Comparison of ENCODE assay signal across 9 cellular contexts in genomic region chr10:72736176-72736795, GRCh38. TPM values are rescaled to one million over a fixed set of nuclear protein-coding genes. Genes with fewer than 3 reads are reported as not detected.
DNase-seq lines count a peak whose midpoint lies in the region; ATAC-seq and TF ChIP-seq lines count a peak whose summit lies in the region.
"Had no signal": no experiment of that assay in that cellular context is flagged by ENCODE, and none has a peak within 500 bp of the region (broad histone marks: within the 10 kb centered on the region; RNA-seq: fewer than 3 reads in every experiment).

No MANE protein-coding gene starts in this region.

- H3K27ac Mint-ChIP-seq in nephron: peak overlapping the region; percentile 20 to 75 (median 42)

- POLR2A ChIA-PET in BJ (lab: Charles Lee): no interaction called here

- H3K27ac ChIP-seq in ectodermal cell (ENCODE audit: insufficient read depth, low read depth, low read length, poor library complexity, severe bottlenecking): peak overlapping the region; percentile 33

- H3K9me3 Mint-ChIP-seq in nephron: no peaks in the 10 kb centered on the region

- peaks cover 44% of the 10 kb centered on the region for H3K4me1 Mint-ChIP-seq in nephron

- H3K27me3 Mint-ChIP-seq in nephron (ENCODE audit: low read depth): no peaks in the 10 kb centered on the region

- H3K4me3 ChIP-seq in BJ (ENCODE audit: low read depth, low read length) (no peak overlapping the region), LNCaP clone FGC (ENCODE audit: low read depth, low read length) (peak overlapping the region; percentile 17), ectodermal cell (ENCODE audit: insufficient read depth, low read depth, low read length) (no peak overlapping the region)

- no peaks in the 10 kb centered on the region for H3K9me3 ChIP-seq in ectodermal cell (ENCODE audit: control insufficient read depth, low read length)

- in situ Hi-C loops in GM13977 (cut with MboI; ENCODE audit: low pct_unique_long_range_greater_than_20kb, low sequenced_read_pairs, unreplicated experiment): no loop called here

- WGBS in ectodermal cell, 2 experiments: 92% methylated on average over 1 of the region's 1 CpG; no CpG with 5 or more reads in 1 of the 2 experiments

- H3K4me1 ChIP-seq in ectodermal cell (ENCODE audit: control insufficient read depth, insufficient read depth, low read length): no peaks in the 10 kb centered on the region

- ATAC-seq in HG02610 (IDR thresholded peaks at IDR 0.05; ENCODE audit: unreplicated experiment): no peak

- H3K36me3 ChIP-seq in BJ (ENCODE audit: control insufficient read depth, insufficient read depth, low read length) (no peaks in the 10 kb centered on the region), ectodermal cell (ENCODE audit: control insufficient read depth, insufficient read depth, low read length) (no peaks in the 10 kb centered on the region)

- H3K4me3 Mint-ChIP-seq in nephron: no peak overlapping the region

- CTCF ChIA-PET in BJ (lab: Yijun Ruan, JAX): interaction anchor here (1.0 kb wide), 1 partner anchor 24 kb away, joined by 3 read pairs; no protein-coding TSS in a partner anchor

- peak; percentile 32 for DNase-seq in BJ (ENCODE audit: low read depth)
- peak; percentile 66 for DNase-seq in LNCaP clone FGC (ENCODE audit: low read depth)
- no peak for DNase-seq in SW 1271 (lab: John Stamatoyannopoulos, UW)
- no peak for DNase-seq in GM13977 (ENCODE audit: low spot score)
- DNase-seq in activated CD4-positive, alpha-beta T cell treated with anti-CD3 and anti-CD28 coated beads for 4 hours: no peak
- DNase-seq: NCI-H187 had no signal

- H3K27me3 ChIP-seq in BJ (ENCODE audit: control insufficient read depth, insufficient read depth, low read length) (no peaks in the 10 kb centered on the region), ectodermal cell (ENCODE audit: control insufficient read depth, insufficient read depth, low read length, poor library complexity, severe bottlenecking) (no peaks in the 10 kb centered on the region)

- no peaks in the 10 kb centered on the region for H3K36me3 Mint-ChIP-seq in nephron (ENCODE audit: low read depth)

- TF ChIP-seq CTCF in BJ (IDR thresholded peaks at IDR 0.05; ENCODE audit: insufficient read depth, low read depth, low read length) (no peak), LNCaP clone FGC (IDR thresholded peaks at IDR 0.05; ENCODE audit: control insufficient read depth, extremely low read depth, insufficient read depth) (no peak), nephron (IDR thresholded peaks at IDR 0.05; ENCODE audit: unreplicated experiment in 3 of 3) (no peak), GM13977 (IDR thresholded peaks at IDR 0.05; ENCODE audit: extremely low read depth, insufficient read depth, missing control alignments) (no peak)

RNA-seq across cellular contexts. Expression of gene MCU, which starts 44.3 kb away (rescaled TPM):
- 78.7 and 95.7 TPM in 2 replicates for polyA plus RNA-seq in BJ (2011; rRNA removed)
- polyA minus RNA-seq in BJ (2011; rRNA and poly(A)+ RNA removed): 39.4 and 61.0 TPM in 2 replicates
- 45.1 TPM for polyA plus RNA-seq in ectodermal cell (2013, experiment 1 of 4)
- polyA plus RNA-seq in ectodermal cell (2013, experiment 2 of 4): 40.3 TPM
- polyA plus RNA-seq in ectodermal cell (2013, experiment 3 of 4): 36.1 TPM
- 39.8 TPM for polyA plus RNA-seq in ectodermal cell (2013, experiment 4 of 4)

Comparison
In these comparisons a context has a peak if more than half of its experiments do, and no peak if none do; other contexts are left out.
1. DNase-seq: peak in BJ (single experiment) and LNCaP clone FGC (single experiment); none in SW 1271 (0 of 2), GM13977 (single experiment) and activated CD4-positive, alpha-beta T cell treated with anti-CD3 and anti-CD28 coated beads for 4 hours (0 of 2).